1 cellular context compared by ENCODE assay signal in genomic region chr7:48904975-48905374, GRCh38.
TF ChIP-seq lines count a peak whose summit lies in the region.

No MANE protein-coding gene starts in this region.

TF ChIP-seq in GM23338, 12 proteins besides CTCF, POLR2A, EP300 and RAD21 (continued from another document):
- TF ChIP-seq REST (IDR thresholded peaks at IDR 0.05; ENCODE audit: unreplicated experiment), result no peak
- no peak for TF ChIP-seq ZNF462 (CRISPR knock-in tag; IDR thresholded peaks at IDR 0.05)
- no peak for TF ChIP-seq ZNF114 (CRISPR knock-in tag; IDR thresholded peaks at IDR 0.05)
- TF ChIP-seq EZH2 (IDR thresholded peaks at IDR 0.05; ENCODE audit: low read depth, unreplicated experiment), result no peak
- no peak for TF ChIP-seq CREB1 (CRISPR knock-in tag; IDR thresholded peaks at IDR 0.05; ENCODE audit: low read depth)
- TF ChIP-seq JUNB (IDR thresholded peaks at IDR 0.05; ENCODE audit: unreplicated experiment), result no peak
